ENCODE assay signal across 20 cellular contexts in the genomic region with DNA sequence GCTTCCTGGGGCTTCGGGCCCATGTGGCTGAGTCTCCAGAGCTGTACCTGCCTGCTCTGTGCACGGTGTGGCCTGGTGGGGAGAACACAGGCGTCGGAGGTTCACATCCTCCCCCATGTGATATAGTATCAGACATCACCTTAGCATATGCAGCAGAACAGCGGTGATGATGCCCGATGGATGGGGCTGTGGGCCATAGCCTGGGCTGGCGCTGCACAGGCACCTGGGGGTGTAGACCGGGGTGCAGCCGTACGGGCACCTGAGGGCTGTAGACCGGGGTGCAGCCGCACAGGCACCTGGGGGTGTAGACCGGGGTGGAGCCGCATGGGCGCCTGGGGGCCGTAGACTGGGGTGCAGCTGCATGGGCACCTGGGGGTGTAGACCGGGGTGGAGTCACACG. TPM values are rescaled to one million over a fixed set of nuclear protein-coding genes. Genes with fewer than 3 reads are reported as not detected.
A peak's percentile ranks its signal among the peaks of the same experiment; 100 is the strongest.
DNase-seq lines count a peak whose midpoint lies in the region; ATAC-seq, FAIRE-seq and TF ChIP-seq lines count a peak whose summit lies in the region.
"Had no signal": no experiment of that assay in that cellular context is flagged by ENCODE, and none has a peak within 500 bp of the region (broad histone marks: within the 10 kb centered on the region; RNA-seq: fewer than 3 reads in every experiment).

No MANE protein-coding gene starts in this region.

- H3K27me3 Mint-ChIP-seq in CD14-positive monocyte (ENCODE audit: low read depth in 3 of 3) (no peaks in the 10 kb centered on the region), chondrocyte (ENCODE audit: low read depth) (no peaks in the 10 kb centered on the region)
- H3K27me3 Mint-ChIP-seq: CD4-positive, alpha-beta memory T cell had no signal

- ATAC-seq in left cardiac atrium (no peak), heart left ventricle (no peak)

- intact Hi-C loops in left cardiac atrium (cut with DNase I), result no loop called here
- intact Hi-C loops in heart left ventricle (cut with DNase I), result no loop called here
- intact Hi-C loops in CD14-positive monocyte (cut with micrococcal nuclease), result no loop called here

- FAIRE-seq in GM19239 (lab: Jason Lieb, UNC), result no peak
- FAIRE-seq: A204.1 had no signal

- H3K4me1 Mint-ChIP-seq in CD14-positive monocyte, result no peaks in the 10 kb centered on the region
- H3K4me1 Mint-ChIP-seq in chondrocyte (ENCODE audit: low read depth), result peaks cover 2% of the 10 kb centered on the region

- no peaks in the 10 kb centered on the region for H3K27me3 ChIP-seq in heart left ventricle
- H3K27me3 ChIP-seq: BE2C had no signal

- H3K36me3 Mint-ChIP-seq in CD14-positive monocyte (peaks cover 94 to 98% of the 10 kb centered on the region in 2 donors), chondrocyte (ENCODE audit: low read depth) (peaks cover 55% of the 10 kb centered on the region)

- H3K27ac ChIP-seq in heart left ventricle (no peak overlapping the region), C4-2B (peak overlapping the region; percentile 75)
- H3K27ac ChIP-seq: GM23248 had no signal

- DNase-seq in left cardiac atrium (peak; percentile 22), heart left ventricle (no peak), CD14-positive monocyte (ENCODE audit: low spot score) (peak; percentile 46), chondrocyte (ENCODE audit: low spot score) (peak; percentile 81), epidermal melanocyte (ENCODE audit: insufficient read length, low spot score) (no peak), GM19239 (ENCODE audit: insufficient read length, low spot score) (no peak), NCI-H2029 treated with DMSO at 0.1 percent for 48 hours (lab: John Stamatoyannopoulos, UW) (no peak)
- DNase-seq: ACHN; BE2C; C1 segment of cervical spinal cord; Calu3; CD4-positive, alpha-beta memory T cell; DMS79 treated with DMSO at 0.1 percent for 48 hours; GF-D8; GM23248 had no signal

- H3K4me1 ChIP-seq in heart left ventricle, result no peaks in the 10 kb centered on the region
- H3K4me1 ChIP-seq: BE2C, HAP-1 had no signal

- H3K27ac Mint-ChIP-seq in CD14-positive monocyte (no peak overlapping the region), chondrocyte (ENCODE audit: unreplicated experiment) (no peak overlapping the region)
- H3K27ac Mint-ChIP-seq: CD4-positive, alpha-beta memory T cell had no signal

- no peak overlapping the region for H3K4me3 ChIP-seq in heart left ventricle
- H3K4me3 ChIP-seq: GM23248, HAP-1 had no signal

- no peak overlapping the region for H3K4me3 Mint-ChIP-seq in CD14-positive monocyte
- H3K4me3 Mint-ChIP-seq in chondrocyte (ENCODE audit: unreplicated experiment), result no peak overlapping the region
- H3K4me3 Mint-ChIP-seq: CD4-positive, alpha-beta memory T cell had no signal

- TF ChIP-seq POLR2A in heart left ventricle (IDR thresholded peaks at IDR 0.05), result no peak

- no peak for TF ChIP-seq CTCF in heart left ventricle (IDR thresholded peaks at IDR 0.05)
- no peak for TF ChIP-seq CTCF in C4-2B (conservative IDR thresholded peaks at IDR 0.05)
- TF ChIP-seq CTCF in CD14-positive monocyte (IDR thresholded peaks at IDR 0.05), result no peak
- no peak for TF ChIP-seq CTCF in chondrocyte (IDR thresholded peaks at IDR 0.05)

- 86 to 99% (median 95%) methylated on average over 7 to 18 of the region's 18 CpGs for WGBS in heart left ventricle, 4 donors

- no peaks in the 10 kb centered on the region for H3K9me3 ChIP-seq in heart left ventricle
- H3K9me3 ChIP-seq: BE2C, HAP-1 had no signal

- H3K9me3 Mint-ChIP-seq in CD14-positive monocyte (no peaks in the 10 kb centered on the region), chondrocyte (ENCODE audit: low read depth) (no peaks in the 10 kb centered on the region)
- H3K9me3 Mint-ChIP-seq: CD4-positive, alpha-beta memory T cell had no signal

- H3K36me3 ChIP-seq in heart left ventricle, result peaks cover 0 to 93% (median 82%) of the 10 kb centered on the region in 9 donors
- H3K36me3 ChIP-seq: BE2C had no signal

RNA-seq across cellular contexts. Expression of a gene that starts 29.2 kb away (rescaled TPM):
- total RNA-seq in left cardiac atrium (10 to 100 TPM; 25.9 to 26.7 TPM), heart left ventricle (10 to 100 TPM; 11.4 to 41.9 (median 18.0) TPM), chondrocyte (38.8 to 47.5 TPM (median 41.4 TPM) in 3 replicates)
- polyA plus RNA-seq in heart left ventricle (10 to 100 TPM; 19.4 to 23.4 TPM), CD14-positive monocyte (10 to 100 TPM; 44.1 to 44.8 TPM)

RNA-seq across cellular contexts. Expression of a gene that starts 34.0 kb away (rescaled TPM):
- total RNA-seq in left cardiac atrium (10 to 100 TPM; 53.8 to 63.3 TPM), heart left ventricle (10 to 100 TPM; 19.8 to 44.5 (median 30.8) TPM), chondrocyte (44.4 to 58.7 TPM (median 57.5 TPM) in 3 replicates)
- polyA plus RNA-seq in heart left ventricle (10 to 100 TPM; 12.6 to 22.2 TPM), CD14-positive monocyte (1 to 10 TPM; 2.2 to 3.9 TPM)

RNA-seq across cellular contexts. Expression of a gene that starts 44.9 kb away (rescaled TPM):
- not detected for total RNA-seq in left cardiac atrium
- not detected for total RNA-seq in heart left ventricle
- not detected for polyA plus RNA-seq in heart left ventricle
- not detected for polyA plus RNA-seq in CD14-positive monocyte
- not detected in 3 replicates for total RNA-seq in chondrocyte
- total RNA-seq: Calu3; CD4-positive, alpha-beta memory T cell; GM23248; H4; HT-29 had no signal
- polyA plus RNA-seq: CD4-positive, alpha-beta memory T cell; GM23248 had no signal

RNA-seq across cellular contexts. Expression of a gene that starts 55.6 kb away (rescaled TPM):
- total RNA-seq in left cardiac atrium (not detected), heart left ventricle (not detected), chondrocyte (not detected in 3 replicates)
- polyA plus RNA-seq in heart left ventricle (under 1 TPM in 1 of 2 donors, not detected in 1; 0.19 TPM), CD14-positive monocyte (not detected)
- total RNA-seq: Calu3; CD4-positive, alpha-beta memory T cell; GM23248; H4; HT-29 had no signal
- polyA plus RNA-seq: CD4-positive, alpha-beta memory T cell; GM23248 had no signal

Comparison
In these comparisons a context has a peak if more than half of its experiments do, and no peak if none do; other contexts are left out.
1. DNase-seq: peak in left cardiac atrium (single experiment), CD14-positive monocyte (single experiment) and chondrocyte (single experiment); none in heart left ventricle (0 of 5), epidermal melanocyte (single experiment), GM19239 (single experiment) and NCI-H2029 treated with DMSO at 0.1 percent for 48 hours (single experiment).